1 cellular context compared by ENCODE assay signal in the genomic region with DNA sequence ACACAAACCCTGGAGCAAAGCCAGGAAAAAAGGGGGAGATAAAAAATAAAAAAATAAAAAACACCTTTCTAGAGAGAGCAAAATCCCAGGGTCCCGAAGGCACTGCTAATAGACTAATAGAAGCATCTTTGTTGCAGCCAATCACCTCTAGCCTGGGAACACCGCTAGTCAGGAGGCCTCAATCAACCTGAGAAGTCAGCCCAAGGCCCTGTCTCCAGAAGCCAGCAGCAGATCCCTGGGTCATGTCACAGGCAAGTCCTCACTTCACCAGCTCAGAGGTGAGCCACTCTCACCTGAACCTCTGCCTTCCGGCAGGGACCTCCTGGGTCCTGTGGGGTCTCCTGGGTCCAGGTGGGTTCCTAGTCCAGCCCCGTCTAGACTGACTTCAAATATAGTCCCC.
TF ChIP-seq lines count a peak whose summit lies in the region.

No MANE protein-coding gene starts in this region.

TF ChIP-seq in A549, 52 proteins besides CTCF, POLR2A, EP300 and RAD21 (continued from another document):
- TF ChIP-seq, protein P1, sequence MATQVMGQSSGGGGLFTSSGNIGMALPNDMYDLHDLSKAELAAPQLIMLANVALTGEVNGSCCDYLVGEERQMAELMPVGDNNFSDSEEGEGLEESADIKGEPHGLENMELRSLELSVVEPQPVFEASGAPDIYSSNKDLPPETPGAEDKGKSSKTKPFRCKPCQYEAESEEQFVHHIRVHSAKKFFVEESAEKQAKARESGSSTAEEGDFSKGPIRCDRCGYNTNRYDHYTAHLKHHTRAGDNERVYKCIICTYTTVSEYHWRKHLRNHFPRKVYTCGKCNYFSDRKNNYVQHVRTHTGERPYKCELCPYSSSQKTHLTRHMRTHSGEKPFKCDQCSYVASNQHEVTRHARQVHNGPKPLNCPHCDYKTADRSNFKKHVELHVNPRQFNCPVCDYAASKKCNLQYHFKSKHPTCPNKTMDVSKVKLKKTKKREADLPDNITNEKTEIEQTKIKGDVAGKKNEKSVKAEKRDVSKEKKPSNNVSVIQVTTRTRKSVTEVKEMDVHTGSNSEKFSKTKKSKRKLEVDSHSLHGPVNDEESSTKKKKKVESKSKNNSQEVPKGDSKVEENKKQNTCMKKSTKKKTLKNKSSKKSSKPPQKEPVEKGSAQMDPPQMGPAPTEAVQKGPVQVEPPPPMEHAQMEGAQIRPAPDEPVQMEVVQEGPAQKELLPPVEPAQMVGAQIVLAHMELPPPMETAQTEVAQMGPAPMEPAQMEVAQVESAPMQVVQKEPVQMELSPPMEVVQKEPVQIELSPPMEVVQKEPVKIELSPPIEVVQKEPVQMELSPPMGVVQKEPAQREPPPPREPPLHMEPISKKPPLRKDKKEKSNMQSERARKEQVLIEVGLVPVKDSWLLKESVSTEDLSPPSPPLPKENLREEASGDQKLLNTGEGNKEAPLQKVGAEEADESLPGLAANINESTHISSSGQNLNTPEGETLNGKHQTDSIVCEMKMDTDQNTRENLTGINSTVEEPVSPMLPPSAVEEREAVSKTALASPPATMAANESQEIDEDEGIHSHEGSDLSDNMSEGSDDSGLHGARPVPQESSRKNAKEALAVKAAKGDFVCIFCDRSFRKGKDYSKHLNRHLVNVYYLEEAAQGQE (IDR thresholded peaks at IDR 0.05), result no peak
- TF ChIP-seq BHLHE40 (IDR thresholded peaks at IDR 0.05; ENCODE audit: low read depth, low read length), result no peak
- no peak for TF ChIP-seq FOSL2 (IDR thresholded peaks at IDR 0.05)
- no peak for TF ChIP-seq FOSL2 (CRISPR knock-in tag; IDR thresholded peaks at IDR 0.05)
- TF ChIP-seq, protein P2, sequence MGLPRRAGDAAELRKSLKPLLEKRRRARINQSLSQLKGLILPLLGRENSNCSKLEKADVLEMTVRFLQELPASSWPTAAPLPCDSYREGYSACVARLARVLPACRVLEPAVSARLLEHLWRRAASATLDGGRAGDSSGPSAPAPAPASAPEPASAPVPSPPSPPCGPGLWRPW (IDR thresholded peaks at IDR 0.05), result no peak
- no peak for TF ChIP-seq MAFK (IDR thresholded peaks at IDR 0.05; ENCODE audit: partially characterized antibody)
- TF ChIP-seq CBX8 (IDR thresholded peaks at IDR 0.05), result no peak
- no peak for TF ChIP-seq RFX5 (IDR thresholded peaks at IDR 0.05)
- no peak for TF ChIP-seq EHMT2 (IDR thresholded peaks at IDR 0.05; ENCODE audit: low read depth)
- TF ChIP-seq PHF8 (IDR thresholded peaks at IDR 0.05; ENCODE audit: borderline replicate concordance, low read depth), result no peak
- no peak for TF ChIP-seq FOSB (CRISPR knock-in tag; IDR thresholded peaks at IDR 0.05)
TF ChIP-seq in A549: peak in this region for 0.
